ENCODE assay signal across 8 cellular contexts in the genomic region with DNA sequence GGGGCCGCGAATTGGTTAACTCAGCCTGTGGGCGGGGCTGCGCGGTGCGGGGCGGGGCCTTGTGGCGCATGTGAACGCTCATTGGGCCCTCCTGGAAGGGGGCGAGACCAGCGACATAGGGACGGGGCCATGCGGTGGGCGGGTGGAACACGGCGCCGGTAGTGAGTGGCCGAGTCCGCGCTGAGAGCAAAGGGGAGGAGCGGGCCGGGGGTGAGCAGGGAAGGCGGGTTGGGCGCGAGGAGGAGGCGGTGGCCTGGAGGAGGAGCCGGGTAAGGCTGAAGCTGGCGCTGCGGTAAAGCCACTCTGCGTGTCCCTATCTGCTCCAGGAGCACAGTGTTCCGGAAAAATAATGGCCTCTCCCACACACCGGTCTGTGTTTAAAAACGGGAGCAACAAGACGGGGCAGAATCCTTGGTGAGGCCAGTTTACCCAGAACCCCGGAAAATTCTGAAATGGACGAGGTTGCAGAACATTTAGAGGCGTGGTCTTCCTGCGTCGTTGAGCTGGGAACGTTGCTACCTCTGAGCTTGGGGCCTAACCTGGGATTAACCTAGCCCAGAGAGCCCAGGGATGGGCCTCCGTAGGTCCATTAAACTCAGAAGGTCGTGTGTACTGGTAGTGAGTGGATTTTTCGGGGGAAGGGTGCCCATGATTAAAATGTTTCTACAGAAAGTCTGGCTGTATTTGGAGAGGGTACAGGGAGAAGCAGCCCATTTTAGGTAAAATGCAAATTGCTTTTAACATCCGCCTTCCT. TPM values are rescaled to one million over a fixed set of nuclear protein-coding genes. Genes with fewer than 3 reads are reported as not detected.
DNase-seq lines count a peak whose midpoint lies in the region; ATAC-seq and TF ChIP-seq lines count a peak whose summit lies in the region.

No MANE protein-coding gene starts in this region.

- peak overlapping the region; percentile 71 to 78 for H3K4me3 ChIP-seq in CD4-positive, alpha-beta memory T cell (ENCODE audit: low read length in 2 of 2)
- H3K4me3 ChIP-seq in duodenal mucosa (ENCODE audit: low read depth in 1 of 2, low read length in 2 of 2) = peak overlapping the region; percentile 88 to 91
- peak overlapping the region; percentile 70 for H3K4me3 ChIP-seq in lower lobe of right lung

- H3K27me3 Mint-ChIP-seq in CD4-positive, alpha-beta memory T cell = no peaks in the 10 kb centered on the region
- H3K27me3 Mint-ChIP-seq in activated CD4-positive, alpha-beta memory T cell treated with anti-CD3 and anti-CD28 coated beads, Interleukin-2, amount 10 ng/mL, durations not matched to agents 7 days and 5 days = peaks cover 3% of the 10 kb centered on the region

- H3K36me3 ChIP-seq in CD4-positive, alpha-beta memory T cell (ENCODE audit: insufficient read depth, low read length) = no peaks in the 10 kb centered on the region
- H3K36me3 ChIP-seq in duodenal mucosa (ENCODE audit: control insufficient read depth in 1 of 2, insufficient read depth in 2 of 2, low read length in 2 of 2) = no peaks in the 10 kb centered on the region
- H3K36me3 ChIP-seq in lower lobe of right lung = peaks cover 4% of the 10 kb centered on the region

- no peaks in the 10 kb centered on the region for H3K27me3 ChIP-seq in CD4-positive, alpha-beta memory T cell (ENCODE audit: insufficient read depth, low read length)
- H3K27me3 ChIP-seq in duodenal mucosa (ENCODE audit: control insufficient read depth in 1 of 2, insufficient read depth in 2 of 2, low read length in 2 of 2) (no peaks in the 10 kb centered on the region), lower lobe of right lung (ENCODE audit: low read depth) (no peaks in the 10 kb centered on the region)

- ATAC-seq in GM19455 (IDR thresholded peaks at IDR 0.05; ENCODE audit: unreplicated experiment) (peak; percentile 95), lower lobe of right lung (peak; percentile 97 to 98)

- H3K9me3 Mint-ChIP-seq in CD4-positive, alpha-beta memory T cell = peaks cover 0 to 2% (median 0%) of the 10 kb centered on the region in 8 donors
- no peaks in the 10 kb centered on the region for H3K9me3 Mint-ChIP-seq in activated CD4-positive, alpha-beta memory T cell treated with anti-CD3 and anti-CD28 coated beads, Interleukin-2, amount 10 ng/mL, durations not matched to agents 7 days and 5 days

- CTCF ChIA-PET in CD4-positive, alpha-beta memory T cell (lab: Charles Lee; ENCODE audit: partially characterized antibody) = interaction anchor here (0.9 to 1.0 kb wide), 3 partner anchors 36 to 285 kb away, joined by 3 to 6 read pairs (median 3); no protein-coding TSS in a partner anchor
- CTCF ChIA-PET in activated CD4-positive, alpha-beta memory T cell treated with anti-CD3 and anti-CD28 coated beads, Interleukin-2, amount 10 ng/mL, durations not matched to agents 7 days and 5 days (lab: Charles Lee) = interaction anchor here (0.8 to 1.2 kb wide), 2 partner anchors 33 to 126 kb away, joined by 7 to 8 read pairs; partner anchors contain the start of genes LZIC and NMNAT1

- peak overlapping the region; percentile 87 to 95 for H3K9ac ChIP-seq in duodenal mucosa (ENCODE audit: low read depth in 1 of 2, low read length in 2 of 2)

- peak overlapping the region; percentile 64 for H3K27ac ChIP-seq in CD4-positive, alpha-beta memory T cell (ENCODE audit: low read depth, low read length)
- peak overlapping the region; percentile 96 for H3K27ac ChIP-seq in duodenal mucosa (ENCODE audit: low read depth, low read length)
- H3K27ac ChIP-seq in lower lobe of right lung = peak overlapping the region; percentile 98

- DNase-seq in CD4-positive, alpha-beta memory T cell = peak; percentile 100
- DNase-seq in HK-2 (ENCODE audit: unreplicated experiment) = peak; percentile 100
- peak; percentile 97 for DNase-seq in NCI-H82 treated with DMSO at 0.1 percent for 48 hours (lab: John Stamatoyannopoulos, UW; ENCODE audit: unreplicated experiment)
- peak; percentile 100 for DNase-seq in activated CD4-positive, alpha-beta memory T cell treated with anti-CD3 and anti-CD28 coated beads, Interleukin-2, amount 10 ng/mL, durations not matched to agents 7 days and 5 days
- peak; percentile 100 for DNase-seq in lower lobe of right lung
- peak; percentile 100 for DNase-seq in stimulated activated CD4-positive, alpha-beta T cell treated with anti-CD3 and anti-CD28 coated beads, TNF-alpha, amount 100 ng/mL, for 1 hour (ENCODE audit: low read depth in 3 of 3, low spot score in 1 of 3)

- H3K4me1 ChIP-seq in CD4-positive, alpha-beta memory T cell (ENCODE audit: insufficient read depth, low read length) = peaks cover 16% of the 10 kb centered on the region
- H3K4me1 ChIP-seq in duodenal mucosa (ENCODE audit: control insufficient read depth in 1 of 2, insufficient read depth in 2 of 2, low read length in 2 of 2) = peaks cover 27 to 32% of the 10 kb centered on the region in 2 donors
- H3K4me1 ChIP-seq in lower lobe of right lung = peaks cover 35% of the 10 kb centered on the region

- no peaks in the 10 kb centered on the region for H3K9me3 ChIP-seq in CD4-positive, alpha-beta memory T cell (ENCODE audit: control insufficient read depth in 1 of 2, low read length in 2 of 2)
- H3K9me3 ChIP-seq in duodenal mucosa (ENCODE audit: control insufficient read depth in 1 of 2, low read length in 2 of 2) (no peaks in the 10 kb centered on the region), lower lobe of right lung (no peaks in the 10 kb centered on the region)

- POLR2A ChIA-PET in CD4-positive, alpha-beta memory T cell (lab: Charles Lee; ENCODE audit: partially characterized antibody) = interaction anchor here (0.8 to 1.2 kb wide), 8 partner anchors 32 to 321 kb away, joined by 3 to 12 read pairs (median 4); partner anchors contain the start of genes KIF1B, LZIC, NMNAT1 and UBE4B
- POLR2A ChIA-PET in activated CD4-positive, alpha-beta memory T cell treated with anti-CD3 and anti-CD28 coated beads, Interleukin-2, amount 10 ng/mL, durations not matched to agents 7 days and 5 days (lab: Charles Lee) = interaction anchor here (0.9 to 1.2 kb wide), 3 partner anchors 17 to 259 kb away, joined by 3 to 8 read pairs (median 3); partner anchors contain the start of genes LZIC, NMNAT1 and PIK3CD

- peak overlapping the region; percentile 85 to 99 (median 98) for H3K27ac Mint-ChIP-seq in CD4-positive, alpha-beta memory T cell
- peak overlapping the region; percentile 96 for H3K27ac Mint-ChIP-seq in activated CD4-positive, alpha-beta memory T cell treated with anti-CD3 and anti-CD28 coated beads, Interleukin-2, amount 10 ng/mL, durations not matched to agents 7 days and 5 days

- peak overlapping the region; percentile 92 to 99 (median 96) for H3K4me3 Mint-ChIP-seq in CD4-positive, alpha-beta memory T cell
- peak overlapping the region; percentile 87 for H3K4me3 Mint-ChIP-seq in activated CD4-positive, alpha-beta memory T cell treated with anti-CD3 and anti-CD28 coated beads, Interleukin-2, amount 10 ng/mL, durations not matched to agents 7 days and 5 days

- no peak for TF ChIP-seq CTCF in lower lobe of right lung (IDR thresholded peaks at IDR 0.05)

- peaks cover 0 to 6% of the 10 kb centered on the region in 2 donors for H3K36me3 Mint-ChIP-seq in CD4-positive, alpha-beta memory T cell
- H3K36me3 Mint-ChIP-seq in activated CD4-positive, alpha-beta memory T cell treated with anti-CD3 and anti-CD28 coated beads, Interleukin-2, amount 10 ng/mL, durations not matched to agents 7 days and 5 days (ENCODE audit: low read depth) = no peaks in the 10 kb centered on the region

- intact Hi-C loops in CD4-positive, alpha-beta memory T cell (cut with micrococcal nuclease) = loop anchor here (1.0 to 5.0 kb wide), 4 partner anchors 32 to 562 kb away; partner anchors contain the start of genes DFFA, LZIC, NMNAT1 and PEX14
- intact Hi-C loops in lower lobe of right lung (cut with DNase I) = no loop called here

- H3K4me1 Mint-ChIP-seq in CD4-positive, alpha-beta memory T cell = peaks cover 27 to 39% (median 34%) of the 10 kb centered on the region in 4 donors
- peaks cover 37% of the 10 kb centered on the region for H3K4me1 Mint-ChIP-seq in activated CD4-positive, alpha-beta memory T cell treated with anti-CD3 and anti-CD28 coated beads, Interleukin-2, amount 10 ng/mL, durations not matched to agents 7 days and 5 days

RNA-seq across cellular contexts. Expression of gene CTNNBIP1, which starts 0.5 kb away (rescaled TPM):
- total RNA-seq in CD4-positive, alpha-beta memory T cell = 1 to 10 TPM; 6.3 to 9.1 TPM
- 10 to 100 TPM in 1 of 2 donors, 1 to 10 TPM in 1; 10.0 to 10.1 TPM for polyA plus RNA-seq in CD4-positive, alpha-beta memory T cell
- 10 to 100 TPM; 10.8 to 12.7 TPM for total RNA-seq in activated CD4-positive, alpha-beta memory T cell treated with anti-CD3 and anti-CD28 coated beads, Interleukin-2, amount 10 ng/mL, durations not matched to agents 7 days and 5 days
- 35.0 TPM for total RNA-seq in lower lobe of right lung

RNA-seq across cellular contexts. Expression of gene LZIC, which starts 32.6 kb away (rescaled TPM):
- 10 to 100 TPM; 34.0 to 34.8 TPM for total RNA-seq in CD4-positive, alpha-beta memory T cell
- polyA plus RNA-seq in CD4-positive, alpha-beta memory T cell = 10 to 100 TPM; 25.7 to 39.3 TPM
- 10 to 100 TPM; 25.2 to 26.5 TPM for total RNA-seq in activated CD4-positive, alpha-beta memory T cell treated with anti-CD3 and anti-CD28 coated beads, Interleukin-2, amount 10 ng/mL, durations not matched to agents 7 days and 5 days
- total RNA-seq in lower lobe of right lung = 23.3 TPM

RNA-seq across cellular contexts. Expression of gene NMNAT1, which starts 32.7 kb away (rescaled TPM):
- 1 to 10 TPM; 6.1 to 6.7 TPM for total RNA-seq in CD4-positive, alpha-beta memory T cell
- 1 to 10 TPM in 1 of 2 donors, under 1 TPM in 1; 0.57 to 6.3 TPM for polyA plus RNA-seq in CD4-positive, alpha-beta memory T cell
- total RNA-seq in activated CD4-positive, alpha-beta memory T cell treated with anti-CD3 and anti-CD28 coated beads, Interleukin-2, amount 10 ng/mL, durations not matched to agents 7 days and 5 days = 1 to 10 TPM; 5.6 to 6.2 TPM
- total RNA-seq in lower lobe of right lung = 9.2 TPM

Comparison
In these comparisons a context has a peak if more than half of its experiments do, and no peak if none do; other contexts are left out.
1. Peak in every context shown above with its lines: DNase-seq, ATAC-seq, H3K4me3 ChIP-seq and H3K27ac ChIP-seq.